In the genomic region with DNA sequence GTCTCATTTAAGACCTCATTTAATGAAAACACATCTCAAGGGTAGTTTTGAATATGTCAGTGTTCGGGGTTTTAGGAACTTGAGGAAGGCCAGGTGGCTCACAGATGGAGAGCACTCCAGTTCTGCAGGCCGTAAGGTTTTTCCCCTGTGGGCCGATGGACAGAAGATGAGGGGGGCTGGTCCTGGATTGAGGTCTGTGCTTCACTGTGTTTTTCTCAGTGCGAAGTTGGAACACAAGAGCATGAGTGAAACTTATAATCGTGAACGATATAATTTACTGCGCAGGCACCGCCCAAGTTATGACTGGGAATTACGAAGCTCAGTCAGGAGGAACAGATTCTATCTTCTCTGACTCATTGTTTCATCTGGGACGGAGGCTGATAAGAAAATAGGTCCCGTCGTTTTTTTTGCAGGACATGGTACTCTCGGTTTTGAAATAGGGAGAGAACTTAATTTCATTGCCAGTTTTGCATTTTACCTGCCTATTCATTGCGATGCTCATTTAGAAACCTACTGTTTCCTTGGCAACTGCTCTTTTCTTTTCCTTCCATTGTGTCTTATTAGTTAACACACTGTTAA, we compare ENCODE assay signal across 16 cellular contexts.
"Had no signal": no experiment of that assay in that cellular context is flagged by ENCODE, and none has a peak within 500 bp of the region (broad histone marks: within the 10 kb centered on the region; RNA-seq: fewer than 3 reads in every experiment).

No MANE protein-coding gene starts in this region.

- H3K4me3 Mint-ChIP-seq: activated CD4-positive, alpha-beta T cell treated with anti-CD3 and anti-CD28 coated beads, Interleukin-2, amount 10 ng/mL, durations not matched to agents 7 days and 5 days; activated naive CD4-positive, alpha-beta T cell treated with anti-CD3 and anti-CD28 coated beads, Interleukin-2, amount 10 ng/mL, durations not matched to agents 7 days and 5 days; activated T-helper 17 cell treated with anti-CD3 and anti-CD28 coated beads, Interleukin-2, amount 50 U/mL, for 72 hours; brain; dendritic cell treated with granulocyte-macrophage colony-stimulating factor and Interleukin-4, amounts not matched to agents 40 ng/mL and 50 ng/mL, for 4 days; neural crest cell; stimulated activated effector memory CD8-positive, alpha-beta T cell treated with anti-CD3 and anti-CD28 coated beads, Interleukin-12 subunit alpha, Interleukin-12 subunit beta, amount 100 ng/mL, for 72 hours; T-helper 1 cell treated with Interleukin-12 subunit alpha and Interleukin-12 subunit beta and Interleukin-4 antibody, amounts not matched to agents 30 μg/mL and 1 μg/mL, for 36 hours had no signal

- H3K27ac Mint-ChIP-seq: activated CD4-positive, alpha-beta T cell treated with anti-CD3 and anti-CD28 coated beads, Interleukin-2, amount 10 ng/mL, durations not matched to agents 7 days and 5 days; activated naive CD4-positive, alpha-beta T cell treated with anti-CD3 and anti-CD28 coated beads, Interleukin-2, amount 10 ng/mL, durations not matched to agents 7 days and 5 days; activated T-helper 17 cell treated with anti-CD3 and anti-CD28 coated beads, Interleukin-2, amount 50 U/mL, for 72 hours; dendritic cell treated with granulocyte-macrophage colony-stimulating factor and Interleukin-4, amounts not matched to agents 40 ng/mL and 50 ng/mL, for 4 days; stimulated activated effector memory CD8-positive, alpha-beta T cell treated with anti-CD3 and anti-CD28 coated beads, Interleukin-12 subunit alpha, Interleukin-12 subunit beta, amount 100 ng/mL, for 72 hours; T-helper 1 cell treated with Interleukin-12 subunit alpha and Interleukin-12 subunit beta and Interleukin-4 antibody, amounts not matched to agents 30 μg/mL and 1 μg/mL, for 36 hours had no signal

- H3K27me3 ChIP-seq: adrenal gland, pancreas, right atrium auricular region, transverse colon had no signal

- H3K4me3 ChIP-seq: adrenal gland, pancreas, right atrium auricular region, smooth muscle cell, transverse colon had no signal

- H3K36me3 Mint-ChIP-seq: activated naive CD4-positive, alpha-beta T cell treated with anti-CD3 and anti-CD28 coated beads, Interleukin-2, amount 10 ng/mL, durations not matched to agents 7 days and 5 days; brain; stimulated activated effector memory CD8-positive, alpha-beta T cell treated with anti-CD3 and anti-CD28 coated beads, Interleukin-12 subunit alpha, Interleukin-12 subunit beta, amount 100 ng/mL, for 72 hours had no signal

- H3K4me1 ChIP-seq: adrenal gland, pancreas, right atrium auricular region, transverse colon had no signal

- H3K4me1 Mint-ChIP-seq: activated CD4-positive, alpha-beta T cell treated with anti-CD3 and anti-CD28 coated beads, Interleukin-2, amount 10 ng/mL, durations not matched to agents 7 days and 5 days; activated naive CD4-positive, alpha-beta T cell treated with anti-CD3 and anti-CD28 coated beads, Interleukin-2, amount 10 ng/mL, durations not matched to agents 7 days and 5 days; activated T-helper 17 cell treated with anti-CD3 and anti-CD28 coated beads, Interleukin-2, amount 50 U/mL, for 72 hours; stimulated activated effector memory CD8-positive, alpha-beta T cell treated with anti-CD3 and anti-CD28 coated beads, Interleukin-12 subunit alpha, Interleukin-12 subunit beta, amount 100 ng/mL, for 72 hours had no signal

- DNase-seq: activated CD4-positive, alpha-beta T cell treated with anti-CD3 and anti-CD28 coated beads, Interleukin-2, amount 10 ng/mL, durations not matched to agents 7 days and 5 days; activated CD4-positive, CD25-positive, alpha-beta regulatory T cell; activated CD8-positive, alpha-beta memory T cell treated with anti-CD3 and anti-CD28 coated beads for 24 hours; activated naive CD4-positive, alpha-beta T cell treated with anti-CD3 and anti-CD28 coated beads, Interleukin-2, amount 10 ng/mL, durations not matched to agents 7 days and 5 days; adrenal gland; pancreas; substantia nigra; transverse colon had no signal

- H3K27ac ChIP-seq: adrenal gland, pancreas, right atrium auricular region, transverse colon had no signal

- H3K9me3 ChIP-seq: adrenal gland, pancreas had no signal

- H3K4me2 ChIP-seq: smooth muscle cell had no signal

- H3K9me3 Mint-ChIP-seq: activated CD4-positive, alpha-beta T cell treated with anti-CD3 and anti-CD28 coated beads, Interleukin-2, amount 10 ng/mL, durations not matched to agents 7 days and 5 days had no signal

- H3K27me3 Mint-ChIP-seq: activated CD4-positive, alpha-beta T cell treated with anti-CD3 and anti-CD28 coated beads, Interleukin-2, amount 10 ng/mL, durations not matched to agents 7 days and 5 days; activated naive CD4-positive, alpha-beta T cell treated with anti-CD3 and anti-CD28 coated beads, Interleukin-2, amount 10 ng/mL, durations not matched to agents 7 days and 5 days; dendritic cell treated with granulocyte-macrophage colony-stimulating factor and Interleukin-4, amounts not matched to agents 40 ng/mL and 50 ng/mL, for 4 days had no signal

- H3K36me3 ChIP-seq: adrenal gland, pancreas, right atrium auricular region, transverse colon had no signal
